In the genomic region with DNA sequence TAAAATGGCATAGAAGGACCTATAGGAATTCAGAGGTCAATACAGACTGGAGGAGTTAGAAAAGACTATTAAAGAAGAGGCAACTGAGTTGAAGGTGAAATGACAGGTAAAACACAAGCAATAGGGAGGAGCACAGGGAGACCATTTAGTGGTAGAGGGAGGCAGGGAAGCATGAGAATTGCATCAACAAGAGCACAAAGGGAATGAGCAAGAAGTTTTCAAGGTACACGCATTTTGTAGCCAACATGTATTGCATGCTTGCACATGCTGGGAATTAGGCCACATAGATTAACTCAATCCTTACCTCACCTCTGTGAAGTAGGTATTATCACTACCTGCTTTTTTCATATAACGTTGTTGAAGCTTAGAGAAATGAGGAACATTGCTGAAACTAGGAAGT, we compare ENCODE assay signal across 27 cellular contexts. TPM values are rescaled to one million over a fixed set of nuclear protein-coding genes. Genes with fewer than 3 reads are reported as not detected.
DNase-seq lines count a peak whose midpoint lies in the region; ATAC-seq and TF ChIP-seq lines count a peak whose summit lies in the region.
"Had no signal": no experiment of that assay in that cellular context is flagged by ENCODE, and none has a peak within 500 bp of the region (broad histone marks: within the 10 kb centered on the region; RNA-seq: fewer than 3 reads in every experiment).

No MANE protein-coding gene starts in this region.

- no peaks in the 10 kb centered on the region for H3K9me3 ChIP-seq in T-helper 17 cell (ENCODE audit: control insufficient read depth, low read length, poor library complexity, severe bottlenecking)
- H3K9me3 ChIP-seq in neural progenitor cell (ENCODE audit: low read depth): no peaks in the 10 kb centered on the region
- H3K9me3 ChIP-seq: esophagus squamous epithelium, heart right ventricle had no signal

- H3K9ac ChIP-seq in neural progenitor cell: no peak overlapping the region
- H3K9ac ChIP-seq: parathyroid adenoma had no signal

- H3K36me3 ChIP-seq in GM23338 (ENCODE audit: insufficient read depth) (no peaks in the 10 kb centered on the region), neural progenitor cell (no peaks in the 10 kb centered on the region)
- H3K36me3 ChIP-seq: esophagus squamous epithelium had no signal

- TF ChIP-seq CTCF in GM23338 (conservative IDR thresholded peaks at IDR 0.05; ENCODE audit: low read depth in 2 of 2) (no peak), neural progenitor cell (IDR thresholded peaks at IDR 0.05) (no peak)

- H3K9me3 Mint-ChIP-seq in GM23338 (no peaks in the 10 kb centered on the region), neural progenitor cell (no peaks in the 10 kb centered on the region)
- H3K9me3 Mint-ChIP-seq: CD4-positive, alpha-beta T cell; neural crest cell had no signal

- H3K27me3 Mint-ChIP-seq in GM23338 (ENCODE audit: insufficient read depth, low read depth, poor library complexity): no peaks in the 10 kb centered on the region
- H3K27me3 Mint-ChIP-seq in T-helper 17 cell: no peaks in the 10 kb centered on the region
- H3K27me3 Mint-ChIP-seq in neural progenitor cell (ENCODE audit: insufficient read depth, low read depth): no peaks in the 10 kb centered on the region
- H3K27me3 Mint-ChIP-seq: activated naive CD8-positive, alpha-beta T cell; CD4-positive, alpha-beta T cell had no signal

- peak overlapping the region; percentile 58 for H3K27ac Mint-ChIP-seq in GM23338
- no peak overlapping the region for H3K27ac Mint-ChIP-seq in T-helper 17 cell
- H3K27ac Mint-ChIP-seq in neural progenitor cell: no peak overlapping the region
- H3K27ac Mint-ChIP-seq: activated naive CD8-positive, alpha-beta T cell; CD4-positive, alpha-beta T cell had no signal

- H3K27ac ChIP-seq in GM23338 (ENCODE audit: low read depth) (peak overlapping the region; percentile 68), epithelial cell of prostate (no peak overlapping the region), neural progenitor cell (peak overlapping the region; percentile 51)
- H3K27ac ChIP-seq: esophagus squamous epithelium, heart right ventricle, parathyroid adenoma, skin epidermis had no signal

- no peaks in the 10 kb centered on the region for H3K9me2 ChIP-seq in GM23338 (ENCODE audit: insufficient read depth)

- peaks cover 31% of the 10 kb centered on the region for H3K4me1 Mint-ChIP-seq in GM23338
- H3K4me1 Mint-ChIP-seq in T-helper 17 cell: peaks cover 7% of the 10 kb centered on the region
- H3K4me1 Mint-ChIP-seq in neural progenitor cell: peaks cover 2% of the 10 kb centered on the region

- H4K20me1 ChIP-seq in GM23338 (replicated peaks; ENCODE audit: insufficient read depth): no peaks in the 10 kb centered on the region
- H4K20me1 ChIP-seq in neural progenitor cell (ENCODE audit: low read depth): peaks cover under 1% of the 10 kb centered on the region

- H3K27me3 ChIP-seq in GM23338 (ENCODE audit: insufficient read depth): no peaks in the 10 kb centered on the region
- no peaks in the 10 kb centered on the region for H3K27me3 ChIP-seq in neural progenitor cell
- H3K27me3 ChIP-seq: esophagus squamous epithelium, heart right ventricle had no signal

- H2AFZ ChIP-seq in GM23338: no peak overlapping the region
- H2AFZ ChIP-seq in neural progenitor cell (replicated peaks): no peak overlapping the region
- H2AFZ ChIP-seq: parathyroid adenoma had no signal

- H3K79me2 ChIP-seq in GM23338 (replicated peaks; ENCODE audit: insufficient read depth) (peaks cover 97% of the 10 kb centered on the region), neural progenitor cell (ENCODE audit: low read depth) (peaks cover 63% of the 10 kb centered on the region)

- peaks cover 7% of the 10 kb centered on the region for H3K36me3 Mint-ChIP-seq in GM23338 (ENCODE audit: low read depth)
- H3K36me3 Mint-ChIP-seq in T-helper 17 cell (ENCODE audit: low read depth): no peaks in the 10 kb centered on the region
- H3K36me3 Mint-ChIP-seq in neural progenitor cell: peaks cover 3% of the 10 kb centered on the region

- H3K4me3 Mint-ChIP-seq in GM23338 (no peak overlapping the region), T-helper 17 cell (peak overlapping the region; percentile 3), neural progenitor cell (no peak overlapping the region)
- H3K4me3 Mint-ChIP-seq: activated naive CD8-positive, alpha-beta T cell; CD4-positive, alpha-beta T cell; neural crest cell had no signal

- H3F3A ChIP-seq in GM23338 (replicated peaks; ENCODE audit: low read depth) (0 out of 2 replicates have a peak, but pooled peaks cover 3% of the 10 kb centered on the region), neural progenitor cell (ENCODE audit: low read depth) (no peaks in the 10 kb centered on the region)

- ATAC-seq in GM23338: peak; percentile 67
- ATAC-seq in T-helper 17 cell: no peak
- ATAC-seq in HG03378 (IDR thresholded peaks at IDR 0.05; ENCODE audit: unreplicated experiment): no peak
- no peak for ATAC-seq in HG03354 (IDR thresholded peaks at IDR 0.05; ENCODE audit: poor library complexity, severe bottlenecking, unreplicated experiment)
- ATAC-seq: heart right ventricle had no signal

- H3K4me1 ChIP-seq in GM23338 (ENCODE audit: insufficient read depth): peaks cover 33% of the 10 kb centered on the region
- peaks cover 4% of the 10 kb centered on the region for H3K4me1 ChIP-seq in neural progenitor cell
- H3K4me1 ChIP-seq: parathyroid adenoma had no signal

- H3K4me2 ChIP-seq in GM23338 (peak overlapping the region; percentile 4), neural progenitor cell (no peak overlapping the region)

- H3K4me3 ChIP-seq in GM23338 (no peak overlapping the region), neural progenitor cell (no peak overlapping the region)
- H3K4me3 ChIP-seq: esophagus squamous epithelium, heart right ventricle, skin epidermis had no signal

- DNase-seq in GM23338 (ENCODE audit: low spot score) (peak; percentile 46), T-helper 17 cell (no peak), epithelial cell of prostate (ENCODE audit: low read depth, low spot score) (peak; percentile 22), neural progenitor cell (ENCODE audit: low spot score) (no peak)
- no peak for DNase-seq in activated CD4-positive, alpha-beta T cell treated with anti-CD3 and anti-CD28 coated beads, Interleukin-2, amount 50 U/mL, for 48 hours
- DNase-seq: activated CD4-positive, alpha-beta T cell treated with anti-CD3 and anti-CD28 coated beads for 48 hours; activated effector memory CD4-positive, alpha-beta T cell treated with Interleukin-2 at 50 U/mL for 16 hours; AML-193; caudate nucleus; CD4-positive, alpha-beta T cell; esophagus squamous epithelium; H7; heart right ventricle; left cardiac atrium; mesenchymal stem cell; NCI-H1048; NCI-H446 treated with DMSO at 0.1 percent for 48 hours; NCI-H82; retina; SHP77 treated with DMSO at 0.1 percent for 48 hours; stimulated activated naive CD4-positive, alpha-beta T cell had no signal

TF ChIP-seq in GM23338, 12 proteins besides CTCF, POLR2A, EP300 and RAD21 (continues in another document):
- TF ChIP-seq, protein P1, sequence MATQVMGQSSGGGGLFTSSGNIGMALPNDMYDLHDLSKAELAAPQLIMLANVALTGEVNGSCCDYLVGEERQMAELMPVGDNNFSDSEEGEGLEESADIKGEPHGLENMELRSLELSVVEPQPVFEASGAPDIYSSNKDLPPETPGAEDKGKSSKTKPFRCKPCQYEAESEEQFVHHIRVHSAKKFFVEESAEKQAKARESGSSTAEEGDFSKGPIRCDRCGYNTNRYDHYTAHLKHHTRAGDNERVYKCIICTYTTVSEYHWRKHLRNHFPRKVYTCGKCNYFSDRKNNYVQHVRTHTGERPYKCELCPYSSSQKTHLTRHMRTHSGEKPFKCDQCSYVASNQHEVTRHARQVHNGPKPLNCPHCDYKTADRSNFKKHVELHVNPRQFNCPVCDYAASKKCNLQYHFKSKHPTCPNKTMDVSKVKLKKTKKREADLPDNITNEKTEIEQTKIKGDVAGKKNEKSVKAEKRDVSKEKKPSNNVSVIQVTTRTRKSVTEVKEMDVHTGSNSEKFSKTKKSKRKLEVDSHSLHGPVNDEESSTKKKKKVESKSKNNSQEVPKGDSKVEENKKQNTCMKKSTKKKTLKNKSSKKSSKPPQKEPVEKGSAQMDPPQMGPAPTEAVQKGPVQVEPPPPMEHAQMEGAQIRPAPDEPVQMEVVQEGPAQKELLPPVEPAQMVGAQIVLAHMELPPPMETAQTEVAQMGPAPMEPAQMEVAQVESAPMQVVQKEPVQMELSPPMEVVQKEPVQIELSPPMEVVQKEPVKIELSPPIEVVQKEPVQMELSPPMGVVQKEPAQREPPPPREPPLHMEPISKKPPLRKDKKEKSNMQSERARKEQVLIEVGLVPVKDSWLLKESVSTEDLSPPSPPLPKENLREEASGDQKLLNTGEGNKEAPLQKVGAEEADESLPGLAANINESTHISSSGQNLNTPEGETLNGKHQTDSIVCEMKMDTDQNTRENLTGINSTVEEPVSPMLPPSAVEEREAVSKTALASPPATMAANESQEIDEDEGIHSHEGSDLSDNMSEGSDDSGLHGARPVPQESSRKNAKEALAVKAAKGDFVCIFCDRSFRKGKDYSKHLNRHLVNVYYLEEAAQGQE (IDR thresholded peaks at IDR 0.05; ENCODE audit: unreplicated experiment): no peak
- TF ChIP-seq ZNF114 (CRISPR knock-in tag; IDR thresholded peaks at IDR 0.05) (no peak), ZNF331 (CRISPR knock-in tag; IDR thresholded peaks at IDR 0.05; ENCODE audit: low read depth) (no peak), EZH2phosphoT487 (IDR thresholded peaks at IDR 0.05; ENCODE audit: unreplicated experiment) (no peak)

RNA-seq across cellular contexts. Expression of gene PLPP1, which starts 42.3 kb away (rescaled TPM):
- total RNA-seq in GM23338 (2014; rRNA removed; shearing (Covaris generic)): 92.0 and 97.1 TPM in 2 replicates
- 39.1 and 42.1 TPM in 2 replicates for polyA plus RNA-seq in GM23338 (2016; fragmentation: Nextera tagmentation; extraction: Ambion mirVana)
- total RNA-seq in T-helper 17 cell (1 to 10 TPM; 4.9 to 5.7 TPM), neural progenitor cell (ENCODE audit: low replicate concordance) (23.9 and 24.9 TPM in 2 replicates)

Comparison
In these comparisons a context has a peak if more than half of its experiments do, and no peak if none do; other contexts are left out.
1. DNase-seq: peak in GM23338 (single experiment) and epithelial cell of prostate (single experiment); none in T-helper 17 cell (0 of 3), neural progenitor cell (single experiment) and activated CD4-positive, alpha-beta T cell treated with anti-CD3 and anti-CD28 coated beads, Interleukin-2, amount 50 U/mL, for 48 hours (0 of 2).